ENCODE assay signal across 7 cellular contexts in genomic region chr13:79423801-79424642, GRCh38. TPM values are rescaled to one million over a fixed set of nuclear protein-coding genes. Genes with fewer than 3 reads are reported as not detected.
DNase-seq lines count a peak whose midpoint lies in the region; ATAC-seq and TF ChIP-seq lines count a peak whose summit lies in the region.

No MANE protein-coding gene starts in this region.

- H3K9me3 Mint-ChIP-seq in neural crest cell = no peaks in the 10 kb centered on the region

- H3K27ac Mint-ChIP-seq in neural crest cell (ENCODE audit: unreplicated experiment) = no peak overlapping the region

- H3K4me3 ChIP-seq in epithelial cell of esophagus (ENCODE audit: low read length) = no peak overlapping the region

- H3K36me3 Mint-ChIP-seq in neural crest cell (ENCODE audit: low read depth) = no peaks in the 10 kb centered on the region

- H3K4me1 Mint-ChIP-seq in neural crest cell = peaks cover 13% of the 10 kb centered on the region

- H3K4me3 Mint-ChIP-seq in neural crest cell = no peak overlapping the region

- ATAC-seq in GM19395 (IDR thresholded peaks at IDR 0.05; ENCODE audit: unreplicated experiment) (peak; percentile 87), HG03558 (IDR thresholded peaks at IDR 0.05; ENCODE audit: extremely low read depth, unreplicated experiment) (peak; percentile 69)

- peak; percentile 67 for TF ChIP-seq CTCF in epithelial cell of esophagus (IDR thresholded peaks at IDR 0.05; ENCODE audit: insufficient read depth, low read depth, low read length, missing control alignments)
- peak; percentile 85 for TF ChIP-seq CTCF in neural crest cell (conservative IDR thresholded peaks at IDR 0.05)

- no peaks in the 10 kb centered on the region for H3K27me3 Mint-ChIP-seq in neural crest cell (ENCODE audit: low read depth)

- DNase-seq in EL (peak; percentile 57), RPMI8226 (peak; percentile 31), epithelial cell of esophagus (ENCODE audit: low read depth) (peak; percentile 64), neural crest cell (ENCODE audit: low read depth, low spot score) (no peak), mesenteric fat pad (ENCODE audit: low spot score) (no peak)

RNA-seq across cellular contexts. Expression of gene RBM26, which starts 18.0 kb away (rescaled TPM):
- total RNA-seq in neural crest cell = 78.1 and 81.2 TPM in 2 replicates
- total RNA-seq in mesenteric fat pad = 32.2 TPM

RNA-seq across cellular contexts. Expression of gene NDFIP2, which starts 56.9 kb away (rescaled TPM):
- total RNA-seq in neural crest cell (21.2 and 22.7 TPM in 2 replicates), mesenteric fat pad (19.1 TPM)

Comparison
In these comparisons a context has a peak if more than half of its experiments do, and no peak if none do; other contexts are left out.
1. DNase-seq: peak in EL (single experiment), RPMI8226 (single experiment) and epithelial cell of esophagus (single experiment); none in neural crest cell (single experiment) and mesenteric fat pad (single experiment).